ENCODE assay signal across 8 cellular contexts in the genomic region with DNA sequence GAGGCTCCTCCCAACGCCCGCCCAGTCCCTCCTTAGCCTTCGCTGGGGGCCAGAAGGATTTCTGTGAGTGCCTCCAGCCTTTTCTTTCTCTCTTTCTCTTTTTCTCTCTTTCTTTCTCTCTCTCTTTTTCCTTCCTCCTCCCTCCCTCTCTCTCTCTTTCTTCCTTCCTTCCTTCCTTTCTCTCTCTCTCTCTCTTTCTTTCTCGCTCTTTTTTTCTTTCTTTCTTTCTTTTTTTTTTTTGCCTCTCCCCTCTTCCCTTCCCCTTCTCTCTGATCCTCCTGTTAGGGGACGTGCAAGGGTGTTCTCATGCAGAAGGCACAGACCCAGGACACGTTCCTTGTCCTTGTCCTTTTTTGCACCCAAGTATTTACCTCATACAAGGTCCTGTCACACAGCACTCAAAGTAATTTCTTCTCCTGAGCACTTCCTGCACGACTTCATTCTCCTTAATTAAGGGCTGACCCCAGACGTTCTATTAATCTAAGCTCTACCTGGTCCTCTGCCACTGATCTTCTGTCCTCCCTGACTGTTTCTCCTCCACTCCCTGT. TPM values are rescaled to one million over a fixed set of nuclear protein-coding genes. Genes with fewer than 3 reads are reported as not detected.
DNase-seq lines count a peak whose midpoint lies in the region; ATAC-seq and TF ChIP-seq lines count a peak whose summit lies in the region.

No MANE protein-coding gene starts in this region.

- H3K36me3 Mint-ChIP-seq in activated naive CD4-positive, alpha-beta T cell treated with anti-CD3 and anti-CD28 coated beads for 36 hours (ENCODE audit: low read depth) = no peaks in the 10 kb centered on the region
- H3K36me3 Mint-ChIP-seq in activated CD8-positive, alpha-beta T cell treated with anti-CD3 and anti-CD28 coated beads, Interleukin-2, amount 10 ng/mL, durations not matched to agents 7 days and 5 days (ENCODE audit: low read depth) = peaks cover 7% of the 10 kb centered on the region

- peaks cover 6% of the 10 kb centered on the region for H3K4me1 ChIP-seq in suprapubic skin

- CTCF ChIA-PET in activated naive CD4-positive, alpha-beta T cell treated with anti-CD3 and anti-CD28 coated beads for 36 hours (lab: Charles Lee) = interaction anchor here (0.5 to 1.6 kb wide), 3 partner anchors 10 to 1935 kb away, joined by 4 to 8 read pairs (median 4); no protein-coding TSS in a partner anchor
- CTCF ChIA-PET in activated CD8-positive, alpha-beta T cell treated with anti-CD3 and anti-CD28 coated beads, Interleukin-2, amount 10 ng/mL, durations not matched to agents 7 days and 5 days (lab: Charles Lee) = interaction anchor here (2.5 kb wide), 1 partner anchor 8 kb away, joined by 15 read pairs; no protein-coding TSS in a partner anchor

- H3K9me3 Mint-ChIP-seq in activated naive CD4-positive, alpha-beta T cell treated with anti-CD3 and anti-CD28 coated beads for 36 hours = no peaks in the 10 kb centered on the region
- no peaks in the 10 kb centered on the region for H3K9me3 Mint-ChIP-seq in activated CD8-positive, alpha-beta T cell treated with anti-CD3 and anti-CD28 coated beads, Interleukin-2, amount 10 ng/mL, durations not matched to agents 7 days and 5 days (ENCODE audit: insufficient read depth)

- no peak overlapping the region for H3K27ac ChIP-seq in suprapubic skin

- TF ChIP-seq POLR2A in suprapubic skin (IDR thresholded peaks at IDR 0.05) = no peak

- intact Hi-C loops in activated naive CD4-positive, alpha-beta T cell treated with anti-CD3 and anti-CD28 coated beads for 36 hours (cut with micrococcal nuclease) = loop anchor here (1.0 to 5.0 kb wide), 4 partner anchors 14 to 664 kb away; partner anchors contain the start of genes MAP3K21, NTPCR and SIPA1L2

- no peaks in the 10 kb centered on the region for H3K9me3 ChIP-seq in suprapubic skin

- TF ChIP-seq EP300 in suprapubic skin (IDR thresholded peaks at IDR 0.05) = no peak

- H3K27ac Mint-ChIP-seq in activated naive CD4-positive, alpha-beta T cell treated with anti-CD3 and anti-CD28 coated beads for 36 hours = peak overlapping the region; percentile 89
- peak overlapping the region; percentile 85 for H3K27ac Mint-ChIP-seq in activated CD8-positive, alpha-beta T cell treated with anti-CD3 and anti-CD28 coated beads, Interleukin-2, amount 10 ng/mL, durations not matched to agents 7 days and 5 days

- no peak for ATAC-seq in activated CD8-positive, alpha-beta T cell treated with anti-CD3 and anti-CD28 coated beads, Interleukin-2, amount 10 ng/mL, durations not matched to agents 7 days and 5 days
- ATAC-seq in GM21786 (IDR thresholded peaks at IDR 0.05; ENCODE audit: unreplicated experiment) = no peak

- peaks cover 25% of the 10 kb centered on the region for H3K4me1 Mint-ChIP-seq in activated naive CD4-positive, alpha-beta T cell treated with anti-CD3 and anti-CD28 coated beads for 36 hours (ENCODE audit: low read depth)
- peaks cover 27% of the 10 kb centered on the region for H3K4me1 Mint-ChIP-seq in activated CD8-positive, alpha-beta T cell treated with anti-CD3 and anti-CD28 coated beads, Interleukin-2, amount 10 ng/mL, durations not matched to agents 7 days and 5 days (ENCODE audit: low read depth)

- POLR2A ChIA-PET in activated CD8-positive, alpha-beta T cell treated with anti-CD3 and anti-CD28 coated beads, Interleukin-2, amount 10 ng/mL, durations not matched to agents 7 days and 5 days (lab: Charles Lee) = interaction anchor here (0.6 kb wide), 1 partner anchor 38 kb away, joined by 3 read pairs; no protein-coding TSS in a partner anchor

- peak; percentile 77 for DNase-seq in activated naive CD4-positive, alpha-beta T cell treated with anti-CD3 and anti-CD28 coated beads for 36 hours
- no peak for DNase-seq in activated naive CD4-positive, alpha-beta T cell treated with Interleukin-2 at 50 U/mL for 16 hours
- DNase-seq in activated CD8-positive, alpha-beta T cell treated with anti-CD3 and anti-CD28 coated beads, Interleukin-2, amount 10 ng/mL, durations not matched to agents 7 days and 5 days = no peak
- DNase-seq in kidney epithelial cell (ENCODE audit: low read depth) (no peak), suprapubic skin (ENCODE audit: low spot score in 2 of 2) (no peak), NCI-H2107 treated with DMSO at 0.1 percent for 48 hours (lab: John Stamatoyannopoulos, UW; ENCODE audit: unreplicated experiment) (no peak), activated gamma-delta T cell treated with Interleukin-2 at 50 U/mL for 16 hours (no peak)

- H3K36me3 ChIP-seq in kidney epithelial cell (ENCODE audit: control insufficient read depth, insufficient read depth, low read length) = no peaks in the 10 kb centered on the region
- H3K36me3 ChIP-seq in suprapubic skin = no peaks in the 10 kb centered on the region

- WGBS in suprapubic skin = 3% methylated on average over 8 of the region's 8 CpGs

- no peaks in the 10 kb centered on the region for H3K27me3 Mint-ChIP-seq in activated naive CD4-positive, alpha-beta T cell treated with anti-CD3 and anti-CD28 coated beads for 36 hours (ENCODE audit: low read depth)
- H3K27me3 Mint-ChIP-seq in activated CD8-positive, alpha-beta T cell treated with anti-CD3 and anti-CD28 coated beads, Interleukin-2, amount 10 ng/mL, durations not matched to agents 7 days and 5 days (ENCODE audit: low read depth) = peaks cover 5% of the 10 kb centered on the region

- H3K27me3 ChIP-seq in kidney epithelial cell (ENCODE audit: control insufficient read depth, insufficient read depth, low read length) (no peaks in the 10 kb centered on the region), suprapubic skin (no peaks in the 10 kb centered on the region)

- no peak for TF ChIP-seq CTCF in kidney epithelial cell (IDR thresholded peaks at IDR 0.05; ENCODE audit: insufficient read depth, low read length, poor library complexity, severe bottlenecking)
- TF ChIP-seq CTCF in suprapubic skin (IDR thresholded peaks at IDR 0.05) = no peak

- peak overlapping the region; percentile 91 for H3K4me3 Mint-ChIP-seq in activated naive CD4-positive, alpha-beta T cell treated with anti-CD3 and anti-CD28 coated beads for 36 hours
- H3K4me3 Mint-ChIP-seq in activated CD8-positive, alpha-beta T cell treated with anti-CD3 and anti-CD28 coated beads, Interleukin-2, amount 10 ng/mL, durations not matched to agents 7 days and 5 days = peak overlapping the region; percentile 92

- H3K4me3 ChIP-seq in kidney epithelial cell (ENCODE audit: low read depth, low read length) = peak overlapping the region; percentile 75
- H3K4me3 ChIP-seq in suprapubic skin = peak overlapping the region; percentile 60

RNA-seq across cellular contexts. Expression of gene PCNX2, which starts 0.3 kb away (rescaled TPM):
- total RNA-seq in activated naive CD4-positive, alpha-beta T cell treated with anti-CD3 and anti-CD28 coated beads for 36 hours = 10 to 100 TPM; 11.5 to 12.2 TPM
- total RNA-seq in activated CD8-positive, alpha-beta T cell treated with anti-CD3 and anti-CD28 coated beads, Interleukin-2, amount 10 ng/mL, durations not matched to agents 7 days and 5 days = 10 to 100 TPM; 17.7 to 18.6 TPM
- total RNA-seq in kidney epithelial cell (26.4 and 29.5 TPM in 2 replicates), suprapubic skin (10 to 100 TPM in 3 of 4 donors, 1 to 10 TPM in 1; 8.9 to 21.4 (median 14.3) TPM)

RNA-seq across cellular contexts. Expression of gene MAP3K21, which starts 31.7 kb away (rescaled TPM):
- 1 to 10 TPM; 1.8 to 2.0 TPM for total RNA-seq in activated naive CD4-positive, alpha-beta T cell treated with anti-CD3 and anti-CD28 coated beads for 36 hours
- under 1 TPM; 0.44 to 0.45 TPM for total RNA-seq in activated CD8-positive, alpha-beta T cell treated with anti-CD3 and anti-CD28 coated beads, Interleukin-2, amount 10 ng/mL, durations not matched to agents 7 days and 5 days
- total RNA-seq in kidney epithelial cell (6.4 and 7.6 TPM in 2 replicates), suprapubic skin (10 to 100 TPM in 2 of 4 donors, 1 to 10 TPM in 2; 6.3 to 14.1 (median 8.9) TPM)
